10 cellular contexts compared by ENCODE assay signal in genomic region chr5:130323804-130324454, GRCh38.
DNase-seq lines count a peak whose midpoint lies in the region; ATAC-seq and TF ChIP-seq lines count a peak whose summit lies in the region.
"Had no signal": no experiment of that assay in that cellular context is flagged by ENCODE, and none has a peak within 500 bp of the region (broad histone marks: within the 10 kb centered on the region; RNA-seq: fewer than 3 reads in every experiment).

No MANE protein-coding gene starts in this region.

- DNase-seq in AML-193 (lab: John Stamatoyannopoulos, UW) (peak; percentile 72 to 73), SKM-1 treated with dmso at 0.1 percent for 144 hours (lab: John Stamatoyannopoulos, UW; ENCODE audit: unreplicated experiment) (peak; percentile 70), posterior vena cava (ENCODE audit: low spot score) (no peak), CD14-positive monocyte (ENCODE audit: low spot score) (no peak)
- no peak for DNase-seq in stimulated activated CD4-positive, alpha-beta T cell treated with anti-CD3 and anti-CD28 coated beads, Interleukin-12 subunit alpha, Interleukin-12 subunit beta, amount 100 ng/mL, for 4 hours
- DNase-seq in stimulated activated CD4-positive, alpha-beta T cell treated with anti-CD3 and anti-CD28 coated beads, Interleukin-2, amount 100 ng/mL, for 48 hours, result no peak
- DNase-seq: right cardiac atrium had no signal

- no peak overlapping the region for H3K4me3 Mint-ChIP-seq in CD14-positive monocyte
- H3K4me3 Mint-ChIP-seq: dendritic cell treated with granulocyte-macrophage colony-stimulating factor and Interleukin-4, amounts not matched to agents 40 ng/mL and 50 ng/mL, for 4 days had no signal

- peaks cover 9 to 26% (median 17%) of the 10 kb centered on the region in 7 donors for H3K9me3 Mint-ChIP-seq in CD14-positive monocyte

- intact Hi-C loops in posterior vena cava (cut with DNase I), result loop anchor here in 1 of 2 donors (2.0 kb wide), 1 partner anchor 49 kb away; no protein-coding TSS in a partner anchor
- intact Hi-C loops in CD14-positive monocyte (cut with micrococcal nuclease), result no loop called here

- H3K4me1 Mint-ChIP-seq in CD14-positive monocyte, result peaks cover 5% of the 10 kb centered on the region

- H3K27me3 Mint-ChIP-seq in CD14-positive monocyte (ENCODE audit: low read depth in 3 of 3), result peaks cover 0 to 2% (median 0%) of the 10 kb centered on the region in 3 donors
- H3K27me3 Mint-ChIP-seq: dendritic cell treated with granulocyte-macrophage colony-stimulating factor and Interleukin-4, amounts not matched to agents 40 ng/mL and 50 ng/mL, for 4 days had no signal

- ATAC-seq in GM19468 (IDR thresholded peaks at IDR 0.05; ENCODE audit: extremely low read depth, unreplicated experiment) (peak; percentile 100), HG03196 (IDR thresholded peaks at IDR 0.05; ENCODE audit: unreplicated experiment) (peak; percentile 100)
- ATAC-seq: right cardiac atrium had no signal

- no peak overlapping the region for H3K27ac Mint-ChIP-seq in CD14-positive monocyte
- H3K27ac Mint-ChIP-seq: dendritic cell treated with granulocyte-macrophage colony-stimulating factor and Interleukin-4, amounts not matched to agents 40 ng/mL and 50 ng/mL, for 4 days had no signal

- no peaks in the 10 kb centered on the region for H3K36me3 Mint-ChIP-seq in CD14-positive monocyte

- no peak for TF ChIP-seq CTCF in CD14-positive monocyte (IDR thresholded peaks at IDR 0.05)

Comparison
In these comparisons a context has a peak if more than half of its experiments do, and no peak if none do; other contexts are left out.
1. DNase-seq: peak in AML-193 (2 of 2) and SKM-1 treated with dmso at 0.1 percent for 144 hours (single experiment); none in posterior vena cava (single experiment), stimulated activated CD4-positive, alpha-beta T cell treated with anti-CD3 and anti-CD28 coated beads, Interleukin-12 subunit alpha, Interleukin-12 subunit beta, amount 100 ng/mL, for 4 hours (single experiment), CD14-positive monocyte (single experiment) and stimulated activated CD4-positive, alpha-beta T cell treated with anti-CD3 and anti-CD28 coated beads, Interleukin-2, amount 100 ng/mL, for 48 hours (0 of 2).